ENCODE assay signal across 14 cellular contexts in the genomic region with DNA sequence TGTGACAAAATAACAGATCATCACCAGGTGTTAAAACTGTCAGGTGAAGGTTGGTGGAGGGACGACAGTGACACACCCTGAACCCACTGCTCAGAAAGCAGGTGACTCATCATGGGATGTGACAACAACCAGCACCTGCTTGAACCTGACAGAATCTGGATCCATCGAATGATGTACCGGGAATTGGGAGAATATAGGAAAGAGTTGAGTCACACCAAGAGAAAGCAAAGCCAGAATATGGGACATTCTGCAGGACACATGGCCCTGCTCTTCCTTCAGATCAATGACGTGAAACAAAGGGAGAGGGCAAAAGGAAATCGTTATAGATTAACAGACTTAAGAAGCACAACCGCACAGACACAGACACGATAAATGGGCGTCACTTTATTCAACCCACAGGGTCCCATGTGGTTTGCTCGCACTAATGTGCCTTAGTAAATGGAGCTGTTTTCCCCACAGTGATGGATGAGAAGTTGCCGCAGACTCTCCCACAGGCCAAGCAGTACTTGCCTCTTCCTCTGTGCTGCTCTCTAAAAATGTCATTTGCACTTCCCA.
DNase-seq lines count a peak whose midpoint lies in the region; ATAC-seq and TF ChIP-seq lines count a peak whose summit lies in the region.
"Had no signal": no experiment of that assay in that cellular context is flagged by ENCODE, and none has a peak within 500 bp of the region (broad histone marks: within the 10 kb centered on the region; RNA-seq: fewer than 3 reads in every experiment).

No MANE protein-coding gene starts in this region.

- peak overlapping the region; percentile 40; the same call in 1 of the 2 replicates for H2AFZ ChIP-seq in OCI-LY3 (ENCODE audit: low read depth, low read length)

- H3K27ac ChIP-seq in CD8-positive, alpha-beta memory T cell (ENCODE audit: low read depth, low read length), result peak overlapping the region; percentile 32
- no peak overlapping the region for H3K27ac ChIP-seq in OCI-LY3 (ENCODE audit: low read length)
- peak overlapping the region; percentile 66 for H3K27ac ChIP-seq in naive thymus-derived CD4-positive, alpha-beta T cell (ENCODE audit: low read depth, low read length)
- no peak overlapping the region for H3K27ac ChIP-seq in uterus
- H3K27ac ChIP-seq: thyroid gland had no signal

- H3K4me3 ChIP-seq in CD8-positive, alpha-beta memory T cell (ENCODE audit: low read length), result no peak overlapping the region
- H3K4me3 ChIP-seq in OCI-LY3 (ENCODE audit: low read length), result no peak overlapping the region
- H3K4me3 ChIP-seq in naive thymus-derived CD4-positive, alpha-beta T cell (ENCODE audit: low read length), result peak overlapping the region; percentile 1
- H3K4me3 ChIP-seq in uterus, result no peak overlapping the region
- H3K4me3 ChIP-seq: thyroid gland had no signal

- POLR2A ChIA-PET in CD8-positive, alpha-beta memory T cell (lab: Charles Lee), result interaction anchor here (0.6 to 1.2 kb wide), 5 partner anchors 14 to 263 kb away, joined by 3 to 6 read pairs (median 5); no protein-coding TSS in a partner anchor
- POLR2A ChIA-PET in naive thymus-derived CD4-positive, alpha-beta T cell (lab: Charles Lee), result interaction anchor here (0.7 to 2.3 kb wide), 8 partner anchors 65 to 188 kb away, joined by 3 to 17 read pairs (median 5); no protein-coding TSS in a partner anchor

- peaks cover 0 to 3% of the 10 kb centered on the region in 2 donors for H3K27me3 Mint-ChIP-seq in CD8-positive, alpha-beta memory T cell
- H3K27me3 Mint-ChIP-seq in activated T-helper 17 cell treated with anti-CD3 and anti-CD28 coated beads, Interleukin-2, amount 50 U/mL, for 72 hours, result no peaks in the 10 kb centered on the region
- peaks cover 0 to 17% (median 0%) of the 10 kb centered on the region in 5 donors for H3K27me3 Mint-ChIP-seq in naive thymus-derived CD4-positive, alpha-beta T cell

- H3K9me3 Mint-ChIP-seq in CD8-positive, alpha-beta memory T cell, result no peaks in the 10 kb centered on the region
- no peaks in the 10 kb centered on the region for H3K9me3 Mint-ChIP-seq in activated T-helper 17 cell treated with anti-CD3 and anti-CD28 coated beads, Interleukin-2, amount 50 U/mL, for 72 hours
- no peaks in the 10 kb centered on the region for H3K9me3 Mint-ChIP-seq in naive thymus-derived CD4-positive, alpha-beta T cell

- H3K27me3 ChIP-seq in CD8-positive, alpha-beta memory T cell (ENCODE audit: insufficient read depth, low read length, poor library complexity, severe bottlenecking), result no peaks in the 10 kb centered on the region
- peaks cover 10% of the 10 kb centered on the region for H3K27me3 ChIP-seq in OCI-LY3 (ENCODE audit: low read depth, low read length)
- H3K27me3 ChIP-seq in naive thymus-derived CD4-positive, alpha-beta T cell (ENCODE audit: control insufficient read depth in 2 of 2, insufficient read depth in 2 of 2, low read length in 2 of 2), result no peaks in the 10 kb centered on the region
- no peaks in the 10 kb centered on the region for H3K27me3 ChIP-seq in uterus
- H3K27me3 ChIP-seq: thyroid gland had no signal

- no peaks in the 10 kb centered on the region for H4K20me1 ChIP-seq in OCI-LY3 (ENCODE audit: insufficient read depth, low read length)

- peaks cover 50 to 62% (median 59%) of the 10 kb centered on the region in 3 donors for H3K4me1 Mint-ChIP-seq in CD8-positive, alpha-beta memory T cell
- peaks cover 28% of the 10 kb centered on the region for H3K4me1 Mint-ChIP-seq in activated T-helper 17 cell treated with anti-CD3 and anti-CD28 coated beads, Interleukin-2, amount 50 U/mL, for 72 hours
- peaks cover 24 to 51% (median 28%) of the 10 kb centered on the region in 7 donors for H3K4me1 Mint-ChIP-seq in naive thymus-derived CD4-positive, alpha-beta T cell

- peak overlapping the region; percentile 84 to 98 (median 95) for H3K27ac Mint-ChIP-seq in CD8-positive, alpha-beta memory T cell
- peak overlapping the region; percentile 35 for H3K27ac Mint-ChIP-seq in activated T-helper 17 cell treated with anti-CD3 and anti-CD28 coated beads, Interleukin-2, amount 50 U/mL, for 72 hours
- peak overlapping the region; percentile 78 to 98 (median 88) for H3K27ac Mint-ChIP-seq in naive thymus-derived CD4-positive, alpha-beta T cell
- H3K27ac Mint-ChIP-seq: nephron progenitor cell had no signal

- H3K4me1 ChIP-seq in CD8-positive, alpha-beta memory T cell (ENCODE audit: insufficient read depth, low read length), result peaks cover 29% of the 10 kb centered on the region
- peaks cover 14% of the 10 kb centered on the region for H3K4me1 ChIP-seq in OCI-LY3 (ENCODE audit: low read length)
- peaks cover 16 to 43% of the 10 kb centered on the region in 2 donors for H3K4me1 ChIP-seq in naive thymus-derived CD4-positive, alpha-beta T cell (ENCODE audit: control insufficient read depth in 2 of 2, insufficient read depth in 2 of 2, low read length in 2 of 2)
- H3K4me1 ChIP-seq in uterus, result no peaks in the 10 kb centered on the region
- H3K4me1 ChIP-seq: thyroid gland had no signal

- peak overlapping the region; percentile 39 to 70 (median 61) for H3K4me3 Mint-ChIP-seq in CD8-positive, alpha-beta memory T cell
- H3K4me3 Mint-ChIP-seq in activated T-helper 17 cell treated with anti-CD3 and anti-CD28 coated beads, Interleukin-2, amount 50 U/mL, for 72 hours, result peak overlapping the region; percentile 70
- peak overlapping the region; percentile 32 to 79 (median 52) for H3K4me3 Mint-ChIP-seq in naive thymus-derived CD4-positive, alpha-beta T cell
- H3K4me3 Mint-ChIP-seq: nephron progenitor cell had no signal

- ATAC-seq in activated T-helper 17 cell treated with anti-CD3 and anti-CD28 coated beads, Interleukin-2, amount 50 U/mL, for 72 hours (replicated peaks), result peak; percentile 75
- ATAC-seq in naive thymus-derived CD4-positive, alpha-beta T cell, result peak; percentile 87
- ATAC-seq in GM19395 (IDR thresholded peaks at IDR 0.05; ENCODE audit: unreplicated experiment), result no peak

- CTCF ChIA-PET in CD8-positive, alpha-beta memory T cell (lab: Charles Lee), result interaction anchor here (0.8 to 4.1 kb wide), 9 partner anchors 78 to 268 kb away, joined by 3 to 43 read pairs (median 4); no protein-coding TSS in a partner anchor
- CTCF ChIA-PET in naive thymus-derived CD4-positive, alpha-beta T cell (lab: Charles Lee), result interaction anchor here (0.7 to 3.5 kb wide), 12 partner anchors 8 to 417 kb away, joined by 3 to 30 read pairs (median 4); no protein-coding TSS in a partner anchor

- peak; percentile 50 to 83 (median 82) for DNase-seq in CD8-positive, alpha-beta memory T cell
- DNase-seq in naive thymus-derived CD4-positive, alpha-beta T cell, result peak in 7 of 9 donors; percentile 55 to 78 (median 72)
- DNase-seq in AG08396 (ENCODE audit: low spot score), result no peak
- no peak for DNase-seq in NCI-H2227 treated with DMSO at 0.1 percent for 48 hours (lab: John Stamatoyannopoulos, UW)
- no peak for DNase-seq in uterus
- DNase-seq: DMS79 treated with DMSO at 0.1 percent for 48 hours, H7, MM.1S, NCI-H526, nephron progenitor cell, thyroid gland had no signal

- H3K79me2 ChIP-seq in OCI-LY3 (ENCODE audit: low read length), result no peaks in the 10 kb centered on the region

- H3K9me3 ChIP-seq in CD8-positive, alpha-beta memory T cell (ENCODE audit: low read length), result no peaks in the 10 kb centered on the region
- H3K9me3 ChIP-seq in OCI-LY3 (ENCODE audit: insufficient read depth, low read length) (no peaks in the 10 kb centered on the region), uterus (no peaks in the 10 kb centered on the region)
- H3K9me3 ChIP-seq in naive thymus-derived CD4-positive, alpha-beta T cell (ENCODE audit: control insufficient read depth in 2 of 3, low read length in 3 of 3), result no peaks in the 10 kb centered on the region
- H3K9me3 ChIP-seq: thyroid gland had no signal

- TF ChIP-seq CTCF in OCI-LY3 (IDR thresholded peaks at IDR 0.05; ENCODE audit: low read depth, low read length) (no peak), uterus (IDR thresholded peaks at IDR 0.05) (no peak)

- H3K4me2 ChIP-seq in OCI-LY3 (ENCODE audit: low read length), result peak overlapping the region; percentile 33; the same call in 1 of the 2 replicates

- no peak overlapping the region for H3K9ac ChIP-seq in OCI-LY3 (ENCODE audit: low read length)

- H3K36me3 Mint-ChIP-seq in CD8-positive, alpha-beta memory T cell, result no peaks in the 10 kb centered on the region
- H3K36me3 Mint-ChIP-seq in activated T-helper 17 cell treated with anti-CD3 and anti-CD28 coated beads, Interleukin-2, amount 50 U/mL, for 72 hours (ENCODE audit: low read depth), result no peaks in the 10 kb centered on the region
- H3K36me3 Mint-ChIP-seq in naive thymus-derived CD4-positive, alpha-beta T cell, result peaks cover 0 to 2% (median 0%) of the 10 kb centered on the region in 5 donors

- no peak for TF ChIP-seq POLR2A in uterus (IDR thresholded peaks at IDR 0.05)

- no peaks in the 10 kb centered on the region for H3K36me3 ChIP-seq in CD8-positive, alpha-beta memory T cell (ENCODE audit: insufficient read depth, low read length)
- no peaks in the 10 kb centered on the region for H3K36me3 ChIP-seq in OCI-LY3 (replicated peaks; ENCODE audit: low read depth, low read length)
- H3K36me3 ChIP-seq in naive thymus-derived CD4-positive, alpha-beta T cell (ENCODE audit: control insufficient read depth in 2 of 3, insufficient read depth in 3 of 3, low read length in 3 of 3), result no peaks in the 10 kb centered on the region
- no peaks in the 10 kb centered on the region for H3K36me3 ChIP-seq in uterus
- H3K36me3 ChIP-seq: thyroid gland had no signal

- intact Hi-C loops in naive thymus-derived CD4-positive, alpha-beta T cell (cut with micrococcal nuclease), result loop anchor here (1.0 to 5.0 kb wide), 7 partner anchors 14 to 1124 kb away; a partner anchor contains a TSS
- intact Hi-C loops in uterus (cut with DNase I; ENCODE audit: low total_unique reads), result no loop called here

Comparison
In these comparisons a context has a peak if more than half of its experiments do, and no peak if none do; other contexts are left out.
1. DNase-seq: peak in CD8-positive, alpha-beta memory T cell (5 of 5) and naive thymus-derived CD4-positive, alpha-beta T cell (7 of 9); none in AG08396 (single experiment), NCI-H2227 treated with DMSO at 0.1 percent for 48 hours (single experiment) and uterus (0 of 2).
2. H3K27ac ChIP-seq: peak in CD8-positive, alpha-beta memory T cell (single experiment) and naive thymus-derived CD4-positive, alpha-beta T cell (single experiment); none in OCI-LY3 (single experiment) and uterus (0 of 2).
3. H3K27ac Mint-ChIP-seq: peak in every context shown above with its lines; median percentile 95 in CD8-positive, alpha-beta memory T cell; 88 in naive thymus-derived CD4-positive, alpha-beta T cell; 35 in activated T-helper 17 cell treated with anti-CD3 and anti-CD28 coated beads, Interleukin-2, amount 50 U/mL, for 72 hours.
4. Peak in every context shown above with its lines, with median percentiles within 50 percentile points of each other: H3K4me3 Mint-ChIP-seq.